ENCODE assay signal across 1 cellular context in the genomic region with DNA sequence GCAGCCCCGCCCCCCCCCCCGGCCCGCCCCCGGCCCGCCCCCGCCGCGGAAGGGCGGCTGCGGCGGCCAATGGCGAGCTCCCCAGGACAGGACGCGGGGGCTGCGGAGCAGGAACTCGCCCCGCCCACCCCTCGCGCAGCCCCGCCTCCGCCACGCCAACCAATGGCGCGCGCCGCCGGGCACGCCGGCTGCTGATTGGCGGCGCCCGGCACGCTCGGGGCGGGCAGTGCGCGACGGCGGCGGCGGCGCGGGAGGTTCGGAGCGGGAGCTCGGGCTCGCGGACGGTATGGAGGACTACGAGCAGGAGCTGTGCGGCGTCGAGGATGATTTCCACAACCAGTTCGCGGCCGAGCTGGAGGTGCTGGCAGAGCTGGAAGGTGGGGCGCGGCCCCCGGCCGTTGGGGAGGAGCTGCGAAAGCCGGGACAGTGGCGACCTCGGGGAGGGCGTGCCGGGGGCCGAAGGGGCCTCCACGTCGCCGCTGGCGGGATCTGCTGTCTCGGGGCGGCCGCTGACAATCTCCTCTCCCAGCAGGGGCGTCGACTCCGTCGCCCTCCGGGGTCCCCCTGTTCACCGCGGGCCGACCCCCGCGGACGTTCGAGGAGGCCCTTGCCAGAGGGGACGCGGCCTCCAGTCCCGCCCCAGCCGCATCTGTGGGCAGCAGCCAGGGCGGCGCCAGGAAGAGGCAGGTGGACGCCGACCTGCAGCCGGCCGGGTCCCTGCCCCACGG.
TF ChIP-seq lines count a peak whose summit lies in the region.

A gene (plus strand): TSS at position 222 of the 728 bp plus-strand sequence. CDS start 65 bp downstream, at position 287.

TF ChIP-seq in HepG2, 621 proteins besides CTCF, POLR2A, EP300 and RAD21 (continued from another document):
- TF ChIP-seq, protein P1, sequence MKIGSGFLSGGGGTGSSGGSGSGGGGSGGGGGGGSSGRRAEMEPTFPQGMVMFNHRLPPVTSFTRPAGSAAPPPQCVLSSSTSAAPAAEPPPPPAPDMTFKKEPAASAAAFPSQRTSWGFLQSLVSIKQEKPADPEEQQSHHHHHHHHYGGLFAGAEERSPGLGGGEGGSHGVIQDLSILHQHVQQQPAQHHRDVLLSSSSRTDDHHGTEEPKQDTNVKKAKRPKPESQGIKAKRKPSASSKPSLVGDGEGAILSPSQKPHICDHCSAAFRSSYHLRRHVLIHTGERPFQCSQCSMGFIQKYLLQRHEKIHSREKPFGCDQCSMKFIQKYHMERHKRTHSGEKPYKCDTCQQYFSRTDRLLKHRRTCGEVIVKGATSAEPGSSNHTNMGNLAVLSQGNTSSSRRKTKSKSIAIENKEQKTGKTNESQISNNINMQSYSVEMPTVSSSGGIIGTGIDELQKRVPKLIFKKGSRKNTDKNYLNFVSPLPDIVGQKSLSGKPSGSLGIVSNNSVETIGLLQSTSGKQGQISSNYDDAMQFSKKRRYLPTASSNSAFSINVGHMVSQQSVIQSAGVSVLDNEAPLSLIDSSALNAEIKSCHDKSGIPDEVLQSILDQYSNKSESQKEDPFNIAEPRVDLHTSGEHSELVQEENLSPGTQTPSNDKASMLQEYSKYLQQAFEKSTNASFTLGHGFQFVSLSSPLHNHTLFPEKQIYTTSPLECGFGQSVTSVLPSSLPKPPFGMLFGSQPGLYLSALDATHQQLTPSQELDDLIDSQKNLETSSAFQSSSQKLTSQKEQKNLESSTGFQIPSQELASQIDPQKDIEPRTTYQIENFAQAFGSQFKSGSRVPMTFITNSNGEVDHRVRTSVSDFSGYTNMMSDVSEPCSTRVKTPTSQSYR (CRISPR knock-in tag; IDR thresholded peaks at IDR 0.05; ENCODE audit: borderline replicate concordance), result no peak
- TF ChIP-seq KMT2B (CRISPR knock-in tag; IDR thresholded peaks at IDR 0.05) (peak; percentile 26; the same call in 1 of the 2 replicates), TBX2 (CRISPR knock-in tag; IDR thresholded peaks at IDR 0.05; ENCODE audit: borderline replicate concordance) (peak; percentile 19; the same call in 1 of the 2 replicates), RORA (CRISPR knock-in tag; IDR thresholded peaks at IDR 0.05) (no peak), ZC3H13 (CRISPR knock-in tag; IDR thresholded peaks at IDR 0.05) (0 out of 2 replicates have a peak, but pooled peaks have one; percentile 8), ZFP36L2 (CRISPR knock-in tag; IDR thresholded peaks at IDR 0.05) (no peak), GABPA (IDR thresholded peaks at IDR 0.05; ENCODE audit: low read depth, low read length) (peak; percentile 57), GABPA (CRISPR knock-in tag; IDR thresholded peaks at IDR 0.05; ENCODE audit: low read depth) (no peak), FOXK1 (CRISPR knock-in tag; IDR thresholded peaks at IDR 0.05; ENCODE audit: borderline replicate concordance, low read depth) (no peak), ERF (CRISPR knock-in tag; IDR thresholded peaks at IDR 0.05) (0 out of 2 replicates have a peak, but pooled peaks have one; percentile 28), ATF1 (CRISPR knock-in tag; IDR thresholded peaks at IDR 0.05) (no peak), CREB1 (IDR thresholded peaks at IDR 0.05) (peak; percentile 10; the same call in 1 of the 2 replicates), CREB1 (CRISPR knock-in tag; IDR thresholded peaks at IDR 0.05) (no peak), SCMH1 (CRISPR knock-in tag; IDR thresholded peaks at IDR 0.05; ENCODE audit: borderline replicate concordance) (no peak), PPARG (CRISPR knock-in tag; conservative IDR thresholded peaks at IDR 0.05) (no peak), EEA1 (CRISPR knock-in tag; IDR thresholded peaks at IDR 0.05; ENCODE audit: borderline replicate concordance) (0 out of 2 replicates have a peak, but pooled peaks have one; percentile 22), SYNCRIP (IDR thresholded peaks at IDR 0.05; ENCODE audit: insufficient read depth, low read depth, low read length) (no peak), ZBTB38 (CRISPR knock-in tag; IDR thresholded peaks at IDR 0.05) (no peak), BHLHE40 (IDR thresholded peaks at IDR 0.05; ENCODE audit: low read length) (peak; percentile 36; the same call in 1 of the 2 replicates), ZNF282 (IDR thresholded peaks at IDR 0.05; ENCODE audit: partially characterized antibody) (peak; percentile 99), EZH2 (conservative IDR thresholded peaks at IDR 0.05; ENCODE audit: low read depth, low read length) (no peak), AHR (CRISPR knock-in tag; IDR thresholded peaks at IDR 0.05) (no peak), TEAD3 (CRISPR knock-in tag; optimal IDR thresholded peaks at IDR 0.05; ENCODE audit: borderline replicate concordance) (no peak), EHMT2 (IDR thresholded peaks at IDR 0.05; ENCODE audit: borderline replicate concordance, low read depth, low read length) (no peak), GATAD1 (CRISPR knock-in tag; IDR thresholded peaks at IDR 0.05) (peak; percentile 83), ATF7-NPFF (CRISPR knock-in tag; IDR thresholded peaks at IDR 0.05; ENCODE audit: low read depth) (peak; percentile 51; the same call in 1 of the 2 replicates), ZNF557 (CRISPR knock-in tag; IDR thresholded peaks at IDR 0.05) (no peak), GABPB1 (CRISPR knock-in tag; IDR thresholded peaks at IDR 0.05) (peak; percentile 55; the same call in 1 of the 2 replicates), SALL2 (CRISPR knock-in tag; IDR thresholded peaks at IDR 0.05) (no peak), SP2 (CRISPR knock-in tag; IDR thresholded peaks at IDR 0.05) (peak; percentile 83), TGIF2 (CRISPR knock-in tag; IDR thresholded peaks at IDR 0.05) (peak; percentile 70), SAP130 (CRISPR knock-in tag; IDR thresholded peaks at IDR 0.05; ENCODE audit: low read depth) (peak; percentile 94), IRF2 (CRISPR knock-in tag; IDR thresholded peaks at IDR 0.05) (no peak), REXO4 (CRISPR knock-in tag; IDR thresholded peaks at IDR 0.05; ENCODE audit: borderline replicate concordance) (no peak)
- TF ChIP-seq, protein P2, sequence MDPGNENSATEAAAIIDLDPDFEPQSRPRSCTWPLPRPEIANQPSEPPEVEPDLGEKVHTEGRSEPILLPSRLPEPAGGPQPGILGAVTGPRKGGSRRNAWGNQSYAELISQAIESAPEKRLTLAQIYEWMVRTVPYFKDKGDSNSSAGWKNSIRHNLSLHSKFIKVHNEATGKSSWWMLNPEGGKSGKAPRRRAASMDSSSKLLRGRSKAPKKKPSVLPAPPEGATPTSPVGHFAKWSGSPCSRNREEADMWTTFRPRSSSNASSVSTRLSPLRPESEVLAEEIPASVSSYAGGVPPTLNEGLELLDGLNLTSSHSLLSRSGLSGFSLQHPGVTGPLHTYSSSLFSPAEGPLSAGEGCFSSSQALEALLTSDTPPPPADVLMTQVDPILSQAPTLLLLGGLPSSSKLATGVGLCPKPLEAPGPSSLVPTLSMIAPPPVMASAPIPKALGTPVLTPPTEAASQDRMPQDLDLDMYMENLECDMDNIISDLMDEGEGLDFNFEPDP (CRISPR knock-in tag; conservative IDR thresholded peaks at IDR 0.05), result no peak
- TF ChIP-seq, protein P3, sequence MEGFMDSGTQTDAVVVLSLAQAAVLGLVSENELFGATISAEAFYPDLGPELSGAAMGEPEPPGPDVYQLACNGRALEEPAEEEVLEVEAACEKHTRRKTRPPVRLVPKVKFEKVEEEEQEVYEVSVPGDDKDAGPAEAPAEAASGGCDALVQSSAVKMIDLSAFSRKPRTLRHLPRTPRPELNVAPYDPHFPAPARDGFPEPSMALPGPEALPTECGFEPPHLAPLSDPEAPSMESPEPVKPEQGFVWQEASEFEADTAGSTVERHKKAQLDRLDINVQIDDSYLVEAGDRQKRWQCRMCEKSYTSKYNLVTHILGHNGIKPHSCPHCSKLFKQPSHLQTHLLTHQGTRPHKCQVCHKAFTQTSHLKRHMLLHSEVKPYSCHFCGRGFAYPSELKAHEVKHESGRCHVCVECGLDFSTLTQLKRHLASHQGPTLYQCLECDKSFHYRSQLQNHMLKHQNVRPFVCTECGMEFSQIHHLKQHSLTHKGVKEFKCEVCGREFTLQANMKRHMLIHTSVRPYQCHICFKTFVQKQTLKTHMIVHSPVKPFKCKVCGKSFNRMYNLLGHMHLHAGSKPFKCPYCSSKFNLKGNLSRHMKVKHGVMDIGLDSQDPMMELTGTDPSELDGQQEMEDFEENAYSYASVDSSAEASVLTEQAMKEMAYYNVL (CRISPR knock-in tag; IDR thresholded peaks at IDR 0.05; ENCODE audit: borderline replicate concordance), result no peak
- TF ChIP-seq, protein P4, sequence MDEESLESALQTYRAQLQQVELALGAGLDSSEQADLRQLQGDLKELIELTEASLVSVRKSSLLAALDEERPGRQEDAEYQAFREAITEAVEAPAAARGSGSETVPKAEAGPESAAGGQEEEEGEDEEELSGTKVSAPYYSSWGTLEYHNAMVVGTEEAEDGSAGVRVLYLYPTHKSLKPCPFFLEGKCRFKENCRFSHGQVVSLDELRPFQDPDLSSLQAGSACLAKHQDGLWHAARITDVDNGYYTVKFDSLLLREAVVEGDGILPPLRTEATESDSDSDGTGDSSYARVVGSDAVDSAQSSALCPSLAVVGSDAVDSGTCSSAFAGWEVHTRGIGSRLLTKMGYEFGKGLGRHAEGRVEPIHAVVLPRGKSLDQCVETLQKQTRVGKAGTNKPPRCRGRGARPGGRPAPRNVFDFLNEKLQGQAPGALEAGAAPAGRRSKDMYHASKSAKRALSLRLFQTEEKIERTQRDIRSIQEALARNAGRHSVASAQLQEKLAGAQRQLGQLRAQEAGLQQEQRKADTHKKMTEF (CRISPR knock-in tag; IDR thresholded peaks at IDR 0.05), result 0 out of 2 replicates have a peak, but pooled peaks have one; percentile 35
- TF ChIP-seq, protein P5, sequence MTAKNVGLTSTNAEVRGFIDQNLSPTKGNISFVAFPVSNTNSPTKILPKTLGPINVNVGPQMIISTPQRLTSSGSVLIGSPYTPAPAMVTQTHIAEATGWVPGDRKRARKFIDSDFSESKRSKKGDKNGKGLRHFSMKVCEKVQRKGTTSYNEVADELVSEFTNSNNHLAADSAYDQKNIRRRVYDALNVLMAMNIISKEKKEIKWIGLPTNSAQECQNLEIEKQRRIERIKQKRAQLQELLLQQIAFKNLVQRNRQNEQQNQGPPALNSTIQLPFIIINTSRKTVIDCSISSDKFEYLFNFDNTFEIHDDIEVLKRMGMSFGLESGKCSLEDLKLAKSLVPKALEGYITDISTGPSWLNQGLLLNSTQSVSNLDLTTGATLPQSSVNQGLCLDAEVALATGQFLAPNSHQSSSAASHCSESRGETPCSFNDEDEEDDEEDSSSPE (CRISPR knock-in tag; IDR thresholded peaks at IDR 0.05), result peak; percentile 93
- TF ChIP-seq, protein P6, sequence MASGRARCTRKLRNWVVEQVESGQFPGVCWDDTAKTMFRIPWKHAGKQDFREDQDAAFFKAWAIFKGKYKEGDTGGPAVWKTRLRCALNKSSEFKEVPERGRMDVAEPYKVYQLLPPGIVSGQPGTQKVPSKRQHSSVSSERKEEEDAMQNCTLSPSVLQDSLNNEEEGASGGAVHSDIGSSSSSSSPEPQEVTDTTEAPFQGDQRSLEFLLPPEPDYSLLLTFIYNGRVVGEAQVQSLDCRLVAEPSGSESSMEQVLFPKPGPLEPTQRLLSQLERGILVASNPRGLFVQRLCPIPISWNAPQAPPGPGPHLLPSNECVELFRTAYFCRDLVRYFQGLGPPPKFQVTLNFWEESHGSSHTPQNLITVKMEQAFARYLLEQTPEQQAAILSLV (CRISPR knock-in tag; IDR thresholded peaks at IDR 0.05; ENCODE audit: borderline replicate concordance), result peak; percentile 47; the same call in 1 of the 2 replicates
- TF ChIP-seq, protein P7, sequence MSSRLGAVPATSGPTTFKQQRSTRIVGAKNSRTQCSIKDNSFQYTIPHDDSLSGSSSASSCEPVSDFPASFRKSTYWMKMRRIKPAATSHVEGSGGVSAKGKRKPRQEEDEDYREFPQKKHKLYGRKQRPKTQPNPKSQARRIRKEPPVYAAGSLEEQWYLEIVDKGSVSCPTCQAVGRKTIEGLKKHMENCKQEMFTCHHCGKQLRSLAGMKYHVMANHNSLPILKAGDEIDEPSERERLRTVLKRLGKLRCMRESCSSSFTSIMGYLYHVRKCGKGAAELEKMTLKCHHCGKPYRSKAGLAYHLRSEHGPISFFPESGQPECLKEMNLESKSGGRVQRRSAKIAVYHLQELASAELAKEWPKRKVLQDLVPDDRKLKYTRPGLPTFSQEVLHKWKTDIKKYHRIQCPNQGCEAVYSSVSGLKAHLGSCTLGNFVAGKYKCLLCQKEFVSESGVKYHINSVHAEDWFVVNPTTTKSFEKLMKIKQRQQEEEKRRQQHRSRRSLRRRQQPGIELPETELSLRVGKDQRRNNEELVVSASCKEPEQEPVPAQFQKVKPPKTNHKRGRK (CRISPR knock-in tag; IDR thresholded peaks at IDR 0.05), result no peak
- TF ChIP-seq, protein P8, sequence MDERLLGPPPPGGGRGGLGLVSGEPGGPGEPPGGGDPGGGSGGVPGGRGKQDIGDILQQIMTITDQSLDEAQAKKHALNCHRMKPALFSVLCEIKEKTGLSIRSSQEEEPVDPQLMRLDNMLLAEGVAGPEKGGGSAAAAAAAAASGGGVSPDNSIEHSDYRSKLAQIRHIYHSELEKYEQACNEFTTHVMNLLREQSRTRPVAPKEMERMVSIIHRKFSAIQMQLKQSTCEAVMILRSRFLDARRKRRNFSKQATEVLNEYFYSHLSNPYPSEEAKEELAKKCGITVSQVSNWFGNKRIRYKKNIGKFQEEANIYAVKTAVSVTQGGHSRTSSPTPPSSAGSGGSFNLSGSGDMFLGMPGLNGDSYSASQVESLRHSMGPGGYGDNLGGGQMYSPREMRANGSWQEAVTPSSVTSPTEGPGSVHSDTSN (CRISPR knock-in tag; IDR thresholded peaks at IDR 0.05), result peak; percentile 58
- TF ChIP-seq, protein P9, sequence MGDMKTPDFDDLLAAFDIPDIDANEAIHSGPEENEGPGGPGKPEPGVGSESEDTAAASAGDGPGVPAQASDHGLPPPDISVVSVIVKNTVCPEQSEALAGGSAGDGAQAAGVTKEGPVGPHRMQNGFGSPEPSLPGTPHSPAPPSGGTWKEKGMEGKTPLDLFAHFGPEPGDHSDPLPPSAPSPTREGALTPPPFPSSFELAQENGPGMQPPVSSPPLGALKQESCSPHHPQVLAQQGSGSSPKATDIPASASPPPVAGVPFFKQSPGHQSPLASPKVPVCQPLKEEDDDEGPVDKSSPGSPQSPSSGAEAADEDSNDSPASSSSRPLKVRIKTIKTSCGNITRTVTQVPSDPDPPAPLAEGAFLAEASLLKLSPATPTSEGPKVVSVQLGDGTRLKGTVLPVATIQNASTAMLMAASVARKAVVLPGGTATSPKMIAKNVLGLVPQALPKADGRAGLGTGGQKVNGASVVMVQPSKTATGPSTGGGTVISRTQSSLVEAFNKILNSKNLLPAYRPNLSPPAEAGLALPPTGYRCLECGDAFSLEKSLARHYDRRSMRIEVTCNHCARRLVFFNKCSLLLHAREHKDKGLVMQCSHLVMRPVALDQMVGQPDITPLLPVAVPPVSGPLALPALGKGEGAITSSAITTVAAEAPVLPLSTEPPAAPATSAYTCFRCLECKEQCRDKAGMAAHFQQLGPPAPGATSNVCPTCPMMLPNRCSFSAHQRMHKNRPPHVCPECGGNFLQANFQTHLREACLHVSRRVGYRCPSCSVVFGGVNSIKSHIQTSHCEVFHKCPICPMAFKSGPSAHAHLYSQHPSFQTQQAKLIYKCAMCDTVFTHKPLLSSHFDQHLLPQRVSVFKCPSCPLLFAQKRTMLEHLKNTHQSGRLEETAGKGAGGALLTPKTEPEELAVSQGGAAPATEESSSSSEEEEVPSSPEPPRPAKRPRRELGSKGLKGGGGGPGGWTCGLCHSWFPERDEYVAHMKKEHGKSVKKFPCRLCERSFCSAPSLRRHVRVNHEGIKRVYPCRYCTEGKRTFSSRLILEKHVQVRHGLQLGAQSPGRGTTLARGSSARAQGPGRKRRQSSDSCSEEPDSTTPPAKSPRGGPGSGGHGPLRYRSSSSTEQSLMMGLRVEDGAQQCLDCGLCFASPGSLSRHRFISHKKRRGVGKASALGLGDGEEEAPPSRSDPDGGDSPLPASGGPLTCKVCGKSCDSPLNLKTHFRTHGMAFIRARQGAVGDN (CRISPR knock-in tag; IDR thresholded peaks at IDR 0.05), result peak; percentile 67
TF ChIP-seq in HepG2: peak in this region for 79.
